1 cellular context compared by ENCODE assay signal in genomic region chr11:102177126-102177525, GRCh38.
TF ChIP-seq lines count a peak whose summit lies in the region.

No MANE protein-coding gene starts in this region.

TF ChIP-seq in GM23338, 12 proteins besides CTCF, POLR2A, EP300 and RAD21 (continued from another document):
- no peak for TF ChIP-seq REST (IDR thresholded peaks at IDR 0.05; ENCODE audit: unreplicated experiment)
